13 cellular contexts compared by ENCODE assay signal in the genomic region with DNA sequence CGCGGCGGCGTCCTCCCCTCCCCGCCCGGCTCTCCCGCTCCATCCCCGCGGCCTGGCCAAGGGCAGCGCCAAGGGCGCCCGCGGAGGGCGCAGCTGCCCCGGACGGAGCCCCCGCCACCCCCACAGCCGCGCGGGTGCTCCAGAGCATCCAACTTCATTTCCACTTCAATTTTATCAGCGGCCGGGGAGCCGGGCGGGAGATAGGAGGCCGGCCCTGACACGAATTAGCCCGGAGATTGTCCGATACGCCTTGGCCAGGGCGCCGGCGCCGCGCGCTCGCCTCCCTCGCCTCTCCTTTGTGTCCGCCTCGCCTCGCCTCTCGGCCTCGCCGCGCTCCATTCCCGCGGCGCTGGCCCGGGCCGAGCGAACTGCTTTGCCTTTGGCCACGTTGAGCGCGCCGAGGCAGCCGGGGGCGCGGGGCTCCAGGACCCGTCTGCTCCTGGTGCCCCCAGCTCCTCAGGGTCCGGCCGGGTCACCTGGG.
DNase-seq lines count a peak whose midpoint lies in the region; ATAC-seq and TF ChIP-seq lines count a peak whose summit lies in the region.
"Had no signal": no experiment of that assay in that cellular context is flagged by ENCODE, and none has a peak within 500 bp of the region (broad histone marks: within the 10 kb centered on the region; RNA-seq: fewer than 3 reads in every experiment).

No MANE protein-coding gene starts in this region.

- no peak overlapping the region for H2BK20ac ChIP-seq in H9 (ENCODE audit: low read depth, low read length, poor library complexity, severe bottlenecking)

- H3K9me3 ChIP-seq in H9 (ENCODE audit: control insufficient read depth, low read depth, low read length), result no peaks in the 10 kb centered on the region
- H3K9me3 ChIP-seq: colonic mucosa, thoracic aorta had no signal

- no peak for TF ChIP-seq CTCF in H9 (conservative IDR thresholded peaks at IDR 0.05)
- TF ChIP-seq CTCF in brain (conservative IDR thresholded peaks at IDR 0.05), result no peak
- TF ChIP-seq CTCF in kidney epithelial cell (IDR thresholded peaks at IDR 0.05; ENCODE audit: insufficient read depth, low read length, poor library complexity, severe bottlenecking), result no peak
- no peak for TF ChIP-seq CTCF in HFFc6 (IDR thresholded peaks at IDR 0.05)

- no peak overlapping the region for H4K5ac ChIP-seq in H9 (ENCODE audit: insufficient read length, low read depth, low read length)

- H3K79me2 ChIP-seq in H9 (ENCODE audit: insufficient read depth, low read length), result no peaks in the 10 kb centered on the region

- no peak overlapping the region for H3K27ac ChIP-seq in H9 (ENCODE audit: insufficient read length, low read depth, low read length)
- H3K27ac ChIP-seq: colonic mucosa, thoracic aorta had no signal

- H3K27me3 Mint-ChIP-seq in H9 (ENCODE audit: low read depth) (peaks cover 86% of the 10 kb centered on the region), brain (peaks cover 90% of the 10 kb centered on the region), HFFc6 (ENCODE audit: insufficient read depth) (peaks cover 45% of the 10 kb centered on the region)
- peaks cover 67% of the 10 kb centered on the region for H3K27me3 Mint-ChIP-seq in activated T-cell treated with anti-CD3 and anti-CD28 coated beads, Interleukin-2, amount 50 U/mL, for 24 hours

- H3K4ac ChIP-seq in H9 (ENCODE audit: low read depth, low read length), result no peak overlapping the region

- H3K14ac ChIP-seq in H9 (ENCODE audit: insufficient read depth, low read length), result peak overlapping the region; percentile 91

- H3K27ac Mint-ChIP-seq in H9, result no peak overlapping the region
- no peak overlapping the region for H3K27ac Mint-ChIP-seq in brain
- no peak overlapping the region for H3K27ac Mint-ChIP-seq in activated T-cell treated with anti-CD3 and anti-CD28 coated beads, Interleukin-2, amount 50 U/mL, for 24 hours
- no peak overlapping the region for H3K27ac Mint-ChIP-seq in HFFc6
- H3K27ac Mint-ChIP-seq: CD8-positive, alpha-beta memory T cell had no signal

- H3K4me1 ChIP-seq in H9 (ENCODE audit: insufficient read depth, low read length), result no peaks in the 10 kb centered on the region; the same call in 1 of the 2 replicates
- H3K4me1 ChIP-seq: colonic mucosa had no signal

- H3K27me3 ChIP-seq in H9 (ENCODE audit: insufficient read depth, low read length) (peaks cover 8% of the 10 kb centered on the region; the same call in 1 of the 2 replicates), kidney epithelial cell (ENCODE audit: control insufficient read depth, insufficient read depth, low read length) (peaks cover 16% of the 10 kb centered on the region)

- H2BK5ac ChIP-seq in H9 (ENCODE audit: insufficient read length, low read length), result no peak overlapping the region

- no peak overlapping the region for H3K9ac ChIP-seq in H9 (ENCODE audit: extremely low read depth, insufficient read length, low read length)

- H3K9me3 Mint-ChIP-seq in H9 (no peaks in the 10 kb centered on the region), brain (peaks cover 0 to 8% (median 5%) of the 10 kb centered on the region in 5 experiments), HFFc6 (no peaks in the 10 kb centered on the region)
- H3K9me3 Mint-ChIP-seq in activated T-cell treated with anti-CD3 and anti-CD28 coated beads, Interleukin-2, amount 50 U/mL, for 24 hours, result no peaks in the 10 kb centered on the region
- H3K9me3 Mint-ChIP-seq: CD8-positive, alpha-beta memory T cell had no signal

- H3K18ac ChIP-seq in H9 (ENCODE audit: insufficient read length, low read depth, low read length), result peak overlapping the region; percentile 44

- no peak overlapping the region for H4K8ac ChIP-seq in H9 (replicated peaks; ENCODE audit: insufficient read length, low read depth, low read length)

- H4K91ac ChIP-seq in H9 (ENCODE audit: insufficient read length, low read depth, low read length), result no peak overlapping the region

- H3K36me3 Mint-ChIP-seq in H9 (ENCODE audit: insufficient read depth in 1 of 3, low read depth in 3 of 3) (no peaks in the 10 kb centered on the region), brain (no peaks in the 10 kb centered on the region), HFFc6 (ENCODE audit: low read depth) (no peaks in the 10 kb centered on the region)
- no peaks in the 10 kb centered on the region for H3K36me3 Mint-ChIP-seq in activated T-cell treated with anti-CD3 and anti-CD28 coated beads, Interleukin-2, amount 50 U/mL, for 24 hours (ENCODE audit: low read depth)
- H3K36me3 Mint-ChIP-seq: CD8-positive, alpha-beta memory T cell had no signal

- peak overlapping the region; percentile 33 for H3K4me3 ChIP-seq in kidney epithelial cell (ENCODE audit: low read depth, low read length)
- H3K4me3 ChIP-seq: colonic mucosa, thoracic aorta had no signal

- no peak overlapping the region for H2BK120ac ChIP-seq in H9 (ENCODE audit: low read depth, low read length, poor library complexity, severe bottlenecking)

- H3K23ac ChIP-seq in H9 (ENCODE audit: insufficient read length, low read depth, low read length), result no peak overlapping the region

- no peak overlapping the region for H2BK15ac ChIP-seq in H9 (ENCODE audit: low read depth, low read length)

- no peak for ATAC-seq in HG02938 (IDR thresholded peaks at IDR 0.05; ENCODE audit: unreplicated experiment)
- ATAC-seq in GM21423 (IDR thresholded peaks at IDR 0.05; ENCODE audit: unreplicated experiment), result no peak

- H3K23me2 ChIP-seq in H9 (ENCODE audit: insufficient read length, low read depth, low read length, poor library complexity, severe bottlenecking), result peaks cover 12% of the 10 kb centered on the region

- WGBS in H9 (ENCODE audit: extremely low coverage, insufficient read length, low lambda C conversion rate), result no CpG with 5 or more reads among the region's 60 CpGs

- peak overlapping the region; percentile 63 to 76 for H3K4me3 Mint-ChIP-seq in H9
- peak overlapping the region in 4 of 5 experiments; percentile 45 to 69 (median 60) for H3K4me3 Mint-ChIP-seq in brain
- H3K4me3 Mint-ChIP-seq in activated T-cell treated with anti-CD3 and anti-CD28 coated beads, Interleukin-2, amount 50 U/mL, for 24 hours, result no peak overlapping the region
- no peak overlapping the region for H3K4me3 Mint-ChIP-seq in HFFc6
- H3K4me3 Mint-ChIP-seq: CD8-positive, alpha-beta memory T cell had no signal

- H2AFZ ChIP-seq in H9 (ENCODE audit: low read length), result no peak overlapping the region

- no peak overlapping the region for H2BK12ac ChIP-seq in H9 (ENCODE audit: insufficient read length, low read depth, low read length)

- H3K4me1 Mint-ChIP-seq in H9 (peaks cover 18 to 37% of the 10 kb centered on the region in 2 experiments), brain (peaks cover 33% of the 10 kb centered on the region), HFFc6 (ENCODE audit: low read depth) (peaks cover 5% of the 10 kb centered on the region; the same call in 1 of the 2 replicates)
- no peaks in the 10 kb centered on the region for H3K4me1 Mint-ChIP-seq in activated T-cell treated with anti-CD3 and anti-CD28 coated beads, Interleukin-2, amount 50 U/mL, for 24 hours (ENCODE audit: low read depth)
- H3K4me1 Mint-ChIP-seq: CD8-positive, alpha-beta memory T cell had no signal

- H3T11ph ChIP-seq in H9 (ENCODE audit: low read length), result no peak overlapping the region

- no peak overlapping the region for H3K56ac ChIP-seq in H9 (ENCODE audit: insufficient read length, low read depth, low read length)

- no peaks in the 10 kb centered on the region for H4K20me1 ChIP-seq in H9 (ENCODE audit: control insufficient read depth, insufficient read depth, insufficient read length)

- H2AK5ac ChIP-seq in H9 (ENCODE audit: insufficient read length, low read length), result no peak overlapping the region

- no peaks in the 10 kb centered on the region for H3K36me3 ChIP-seq in kidney epithelial cell (ENCODE audit: control insufficient read depth, insufficient read depth, low read length)
- H3K36me3 ChIP-seq: colonic mucosa, thoracic aorta had no signal

- H3K4me2 ChIP-seq in H9 (ENCODE audit: insufficient read depth, insufficient read length, low read length), result peak overlapping the region; percentile 81

- H3K79me1 ChIP-seq in H9 (ENCODE audit: insufficient read depth, low read depth, low read length, poor library complexity, severe bottlenecking), result no peaks in the 10 kb centered on the region

- peak; percentile 33 for DNase-seq in AG08396 (ENCODE audit: low spot score)
- peak; percentile 60 for DNase-seq in H9
- DNase-seq in kidney epithelial cell (ENCODE audit: low read depth), result no peak
- no peak for DNase-seq in activated T-cell treated with anti-CD3 and anti-CD28 coated beads, Interleukin-2, amount 50 U/mL, for 24 hours
- no peak for DNase-seq in HFFc6
- DNase-seq: CD8-positive, alpha-beta memory T cell; colonic mucosa; hippocampal formation; Karpas-422 had no signal

Comparison
In these comparisons a context has a peak if more than half of its experiments do, and no peak if none do; other contexts are left out.
1. DNase-seq: peak in AG08396 (single experiment) and H9 (single experiment); none in kidney epithelial cell (single experiment), activated T-cell treated with anti-CD3 and anti-CD28 coated beads, Interleukin-2, amount 50 U/mL, for 24 hours (single experiment) and HFFc6 (single experiment).
2. H3K4me3 Mint-ChIP-seq: peak in H9 (2 of 2) and brain (4 of 5); none in activated T-cell treated with anti-CD3 and anti-CD28 coated beads, Interleukin-2, amount 50 U/mL, for 24 hours (single experiment) and HFFc6 (single experiment).